ENCODE assay signal across 9 cellular contexts in the genomic region with DNA sequence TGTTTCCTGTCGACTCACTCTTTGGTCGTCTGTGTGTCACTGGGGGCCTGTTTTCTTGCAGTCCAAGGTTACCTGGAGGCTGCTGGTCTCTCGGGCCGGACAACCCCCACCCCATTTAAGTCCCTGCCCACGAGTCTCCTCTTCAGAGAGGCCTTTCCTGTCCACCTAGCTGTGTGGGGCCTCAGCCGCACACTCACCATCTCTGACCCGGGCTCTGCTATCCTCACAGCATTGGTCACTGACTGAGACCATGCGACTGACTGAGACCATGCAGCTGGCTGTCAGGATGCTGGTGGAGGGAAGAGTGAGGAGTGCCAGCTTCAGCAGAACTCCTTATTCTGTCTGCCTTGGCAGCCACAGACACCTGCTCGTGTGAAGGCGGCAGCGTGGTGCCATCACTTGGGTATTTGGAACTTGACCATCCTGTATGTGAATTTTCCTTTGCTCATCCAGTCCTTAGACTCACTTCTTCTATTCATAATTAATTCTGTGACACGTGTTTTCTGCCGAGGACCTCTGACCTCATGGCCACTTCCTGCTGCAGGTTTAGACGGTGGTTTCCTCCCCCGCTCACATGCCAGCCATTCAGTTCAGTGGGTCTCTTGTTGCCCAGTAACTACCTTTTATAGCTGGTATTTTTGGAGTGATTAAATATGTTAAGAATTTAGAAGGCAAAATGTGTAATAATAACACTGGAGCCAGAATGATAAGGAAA. TPM values are rescaled to one million over a fixed set of nuclear protein-coding genes. Genes with fewer than 3 reads are reported as not detected.
A peak's percentile ranks its signal among the peaks of the same experiment; 100 is the strongest.
DNase-seq lines count a peak whose midpoint lies in the region; ATAC-seq lines count a peak whose summit lies in the region.
"Had no signal": no experiment of that assay in that cellular context is flagged by ENCODE, and none has a peak within 500 bp of the region (broad histone marks: within the 10 kb centered on the region; RNA-seq: fewer than 3 reads in every experiment).

No MANE protein-coding gene starts in this region.

- DNase-seq in stimulated activated CD4-positive, alpha-beta T cell treated with anti-CD3 and anti-CD28 coated beads, Interleukin-15, amount 100 ng/mL, for 24 hours: peak; percentile 37
- DNase-seq in stimulated activated CD4-positive, alpha-beta T cell treated with anti-CD3 and anti-CD28 coated beads, Interleukin-4, amount 100 ng/mL, for 24 hours: no peak
- peak; percentile 70 for DNase-seq in activated CD8-positive, alpha-beta T cell treated with anti-CD3 and anti-CD28 coated beads, Interleukin-2, amount 10 ng/mL, durations not matched to agents 7 days and 5 days
- DNase-seq in right cardiac atrium: no peak
- no peak for DNase-seq in SK-N-DZ (ENCODE audit: low spot score)
- DNase-seq in NCI-H524 (lab: John Stamatoyannopoulos, UW): no peak

- intact Hi-C loops in right cardiac atrium (cut with DNase I): loop anchor here in 2 of 4 donors (10.0 kb wide), 2 partner anchors 86 to 406 kb away; no protein-coding TSS in a partner anchor

- ATAC-seq in activated CD8-positive, alpha-beta T cell treated with anti-CD3 and anti-CD28 coated beads, Interleukin-2, amount 10 ng/mL, durations not matched to agents 7 days and 5 days: peak; percentile 71
- peak; percentile 36 to 50 for ATAC-seq in right cardiac atrium
- no peak for ATAC-seq in GM18909 (IDR thresholded peaks at IDR 0.05; ENCODE audit: poor library complexity, unreplicated experiment)
- ATAC-seq in HG02870 (IDR thresholded peaks at IDR 0.05; ENCODE audit: unreplicated experiment): no peak

- POLR2A ChIA-PET in activated CD8-positive, alpha-beta T cell treated with anti-CD3 and anti-CD28 coated beads, Interleukin-2, amount 10 ng/mL, durations not matched to agents 7 days and 5 days (lab: Charles Lee): no interaction called here

- H3K4me1 ChIP-seq in right cardiac atrium (ENCODE audit: control insufficient read depth, insufficient read depth, low read length): no peaks in the 10 kb centered on the region

- H3K27ac Mint-ChIP-seq in activated CD8-positive, alpha-beta T cell treated with anti-CD3 and anti-CD28 coated beads, Interleukin-2, amount 10 ng/mL, durations not matched to agents 7 days and 5 days: peak overlapping the region; percentile 48
- H3K27ac Mint-ChIP-seq: progenitor cell of endocrine pancreas had no signal

- H3K27me3 Mint-ChIP-seq in activated CD8-positive, alpha-beta T cell treated with anti-CD3 and anti-CD28 coated beads, Interleukin-2, amount 10 ng/mL, durations not matched to agents 7 days and 5 days (ENCODE audit: low read depth): peaks cover 5% of the 10 kb centered on the region
- H3K27me3 Mint-ChIP-seq: progenitor cell of endocrine pancreas had no signal

- no peaks in the 10 kb centered on the region for H3K9me3 ChIP-seq in right cardiac atrium (ENCODE audit: control insufficient read depth, low read length)

- peak overlapping the region; percentile 1 for H3K4me3 Mint-ChIP-seq in activated CD8-positive, alpha-beta T cell treated with anti-CD3 and anti-CD28 coated beads, Interleukin-2, amount 10 ng/mL, durations not matched to agents 7 days and 5 days

- no peak overlapping the region for H3K4me3 ChIP-seq in right cardiac atrium (ENCODE audit: low read length)

- WGBS in right cardiac atrium: 71% methylated on average over 15 of the region's 15 CpGs

- CTCF ChIA-PET in activated CD8-positive, alpha-beta T cell treated with anti-CD3 and anti-CD28 coated beads, Interleukin-2, amount 10 ng/mL, durations not matched to agents 7 days and 5 days (lab: Charles Lee): interaction anchor here (1.6 kb wide), 1 partner anchor 9 kb away, joined by 11 read pairs; no protein-coding TSS in a partner anchor

- H3K27me3 ChIP-seq in right cardiac atrium (ENCODE audit: control insufficient read depth, insufficient read depth): no peaks in the 10 kb centered on the region

- peak overlapping the region; percentile 69 for H3K27ac ChIP-seq in right cardiac atrium (ENCODE audit: low read length)

- H3K9me3 Mint-ChIP-seq in activated CD8-positive, alpha-beta T cell treated with anti-CD3 and anti-CD28 coated beads, Interleukin-2, amount 10 ng/mL, durations not matched to agents 7 days and 5 days (ENCODE audit: insufficient read depth): no peaks in the 10 kb centered on the region

- H3K36me3 Mint-ChIP-seq in activated CD8-positive, alpha-beta T cell treated with anti-CD3 and anti-CD28 coated beads, Interleukin-2, amount 10 ng/mL, durations not matched to agents 7 days and 5 days (ENCODE audit: low read depth): peaks cover 10% of the 10 kb centered on the region

- H3K4me1 Mint-ChIP-seq in activated CD8-positive, alpha-beta T cell treated with anti-CD3 and anti-CD28 coated beads, Interleukin-2, amount 10 ng/mL, durations not matched to agents 7 days and 5 days (ENCODE audit: low read depth): peaks cover 64% of the 10 kb centered on the region

RNA-seq across cellular contexts. Expression of a gene that starts 47.5 kb away (rescaled TPM):
- 10 to 100 TPM; 27.9 to 31.0 TPM for total RNA-seq in activated CD8-positive, alpha-beta T cell treated with anti-CD3 and anti-CD28 coated beads, Interleukin-2, amount 10 ng/mL, durations not matched to agents 7 days and 5 days
- total RNA-seq in right cardiac atrium: 10 to 100 TPM; 49.6 to 74.8 (median 68.5) TPM
- 46.0 TPM for polyA plus RNA-seq in right cardiac atrium
- 18.3 and 18.4 TPM in 2 replicates for polyA plus RNA-seq in SK-N-DZ (2014; cell fraction: cytosol; rRNA removed)
- 15.4 and 30.0 TPM in 2 replicates for polyA plus RNA-seq in SK-N-DZ (2014; cell fraction: nucleus; rRNA removed)

RNA-seq across cellular contexts. Expression of a gene that starts 58.9 kb away (rescaled TPM):
- total RNA-seq in activated CD8-positive, alpha-beta T cell treated with anti-CD3 and anti-CD28 coated beads, Interleukin-2, amount 10 ng/mL, durations not matched to agents 7 days and 5 days: 1 to 10 TPM; 7.1 to 7.5 TPM
- 10 to 100 TPM; 13.1 to 19.9 (median 17.2) TPM for total RNA-seq in right cardiac atrium
- 6.3 TPM for polyA plus RNA-seq in right cardiac atrium
- polyA plus RNA-seq in SK-N-DZ (2014; cell fraction: cytosol; rRNA removed): 5.2 and 6.8 TPM in 2 replicates
- polyA plus RNA-seq in SK-N-DZ (2014; cell fraction: nucleus; rRNA removed): 1.8 and 2.7 TPM in 2 replicates

Comparison
In these comparisons a context has a peak if more than half of its experiments do, and no peak if none do; other contexts are left out.
1. DNase-seq: peak in stimulated activated CD4-positive, alpha-beta T cell treated with anti-CD3 and anti-CD28 coated beads, Interleukin-15, amount 100 ng/mL, for 24 hours (single experiment) and activated CD8-positive, alpha-beta T cell treated with anti-CD3 and anti-CD28 coated beads, Interleukin-2, amount 10 ng/mL, durations not matched to agents 7 days and 5 days (single experiment); none in stimulated activated CD4-positive, alpha-beta T cell treated with anti-CD3 and anti-CD28 coated beads, Interleukin-4, amount 100 ng/mL, for 24 hours (single experiment), right cardiac atrium (0 of 3), SK-N-DZ (single experiment) and NCI-H524 (0 of 2).
2. ATAC-seq: peak in activated CD8-positive, alpha-beta T cell treated with anti-CD3 and anti-CD28 coated beads, Interleukin-2, amount 10 ng/mL, durations not matched to agents 7 days and 5 days (single experiment) and right cardiac atrium (2 of 2); none in GM18909 (single experiment) and HG02870 (single experiment).